1 cellular context compared by ENCODE assay signal in the genomic region with DNA sequence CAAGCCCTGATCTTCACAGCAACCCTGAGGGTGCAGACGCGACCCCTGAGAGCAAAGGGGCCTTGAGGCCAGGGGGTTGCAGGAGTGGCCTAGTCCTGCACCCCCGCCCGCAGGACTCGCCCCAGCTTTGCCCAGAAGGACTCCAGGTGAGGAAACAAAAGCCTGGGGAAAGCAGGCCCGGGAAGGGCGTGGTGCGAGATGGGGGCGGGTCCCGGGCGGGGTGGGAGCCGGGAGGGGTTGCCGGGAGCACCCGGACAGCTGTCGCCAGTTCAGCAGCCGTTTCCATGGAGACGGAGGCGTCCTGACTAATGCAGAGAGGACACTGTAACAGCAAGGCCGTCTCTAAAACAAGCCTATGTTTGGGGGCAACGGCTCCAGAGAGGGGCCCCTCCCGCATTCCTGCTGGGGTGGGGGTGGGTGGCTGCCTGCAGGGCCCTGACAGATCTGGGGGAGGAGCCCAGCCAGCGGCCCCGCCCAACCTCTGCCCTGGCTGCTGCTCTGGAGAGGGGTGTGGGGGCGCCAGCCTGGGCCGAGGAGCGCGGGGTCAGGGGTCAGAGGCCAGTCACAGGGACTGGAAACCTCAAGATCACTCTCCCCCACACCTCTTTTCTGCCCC.
TF ChIP-seq lines count a peak whose summit lies in the region.

No MANE protein-coding gene starts in this region.

TF ChIP-seq in K562, 482 proteins besides CTCF, POLR2A, EP300 and RAD21 (continued from another document and continues in another):
- TF ChIP-seq, protein P1, sequence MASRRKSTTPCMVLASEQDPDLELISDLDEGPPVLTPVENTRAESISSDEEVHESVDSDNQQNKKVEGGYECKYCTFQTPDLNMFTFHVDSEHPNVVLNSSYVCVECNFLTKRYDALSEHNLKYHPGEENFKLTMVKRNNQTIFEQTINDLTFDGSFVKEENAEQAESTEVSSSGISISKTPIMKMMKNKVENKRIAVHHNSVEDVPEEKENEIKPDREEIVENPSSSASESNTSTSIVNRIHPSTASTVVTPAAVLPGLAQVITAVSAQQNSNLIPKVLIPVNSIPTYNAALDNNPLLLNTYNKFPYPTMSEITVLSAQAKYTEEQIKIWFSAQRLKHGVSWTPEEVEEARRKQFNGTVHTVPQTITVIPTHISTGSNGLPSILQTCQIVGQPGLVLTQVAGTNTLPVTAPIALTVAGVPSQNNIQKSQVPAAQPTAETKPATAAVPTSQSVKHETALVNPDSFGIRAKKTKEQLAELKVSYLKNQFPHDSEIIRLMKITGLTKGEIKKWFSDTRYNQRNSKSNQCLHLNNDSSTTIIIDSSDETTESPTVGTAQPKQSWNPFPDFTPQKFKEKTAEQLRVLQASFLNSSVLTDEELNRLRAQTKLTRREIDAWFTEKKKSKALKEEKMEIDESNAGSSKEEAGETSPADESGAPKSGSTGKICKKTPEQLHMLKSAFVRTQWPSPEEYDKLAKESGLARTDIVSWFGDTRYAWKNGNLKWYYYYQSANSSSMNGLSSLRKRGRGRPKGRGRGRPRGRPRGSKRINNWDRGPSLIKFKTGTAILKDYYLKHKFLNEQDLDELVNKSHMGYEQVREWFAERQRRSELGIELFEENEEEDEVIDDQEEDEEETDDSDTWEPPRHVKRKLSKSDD (conservative IDR thresholded peaks at IDR 0.05; ENCODE audit: low read length) = no peak
- no peak for TF ChIP-seq ZNF134 (CRISPR knock-in tag; conservative IDR thresholded peaks at IDR 0.05)
- TF ChIP-seq HCFC1 (IDR thresholded peaks at IDR 0.05; ENCODE audit: low read depth, low read length) = no peak
- TF ChIP-seq, protein P2, sequence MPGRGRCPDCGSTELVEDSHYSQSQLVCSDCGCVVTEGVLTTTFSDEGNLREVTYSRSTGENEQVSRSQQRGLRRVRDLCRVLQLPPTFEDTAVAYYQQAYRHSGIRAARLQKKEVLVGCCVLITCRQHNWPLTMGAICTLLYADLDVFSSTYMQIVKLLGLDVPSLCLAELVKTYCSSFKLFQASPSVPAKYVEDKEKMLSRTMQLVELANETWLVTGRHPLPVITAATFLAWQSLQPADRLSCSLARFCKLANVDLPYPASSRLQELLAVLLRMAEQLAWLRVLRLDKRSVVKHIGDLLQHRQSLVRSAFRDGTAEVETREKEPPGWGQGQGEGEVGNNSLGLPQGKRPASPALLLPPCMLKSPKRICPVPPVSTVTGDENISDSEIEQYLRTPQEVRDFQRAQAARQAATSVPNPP (IDR thresholded peaks at IDR 0.05; ENCODE audit: borderline replicate concordance, insufficient read depth, insufficient read length) = no peak
- TF ChIP-seq GTF2F1 (IDR thresholded peaks at IDR 0.05; ENCODE audit: low read depth, low read length) = no peak
- TF ChIP-seq ZNF431 (CRISPR knock-in tag; IDR thresholded peaks at IDR 0.05) = no peak
- 0 out of 4 replicates have a peak, but pooled peaks of 1 of the 2 experiments have one; percentile 25 for TF ChIP-seq RCOR1 (IDR thresholded peaks at IDR 0.05; ENCODE audit: borderline replicate concordance in 1 of 2, low read depth in 2 of 2, low read length in 2 of 2)
- TF ChIP-seq, protein P3, sequence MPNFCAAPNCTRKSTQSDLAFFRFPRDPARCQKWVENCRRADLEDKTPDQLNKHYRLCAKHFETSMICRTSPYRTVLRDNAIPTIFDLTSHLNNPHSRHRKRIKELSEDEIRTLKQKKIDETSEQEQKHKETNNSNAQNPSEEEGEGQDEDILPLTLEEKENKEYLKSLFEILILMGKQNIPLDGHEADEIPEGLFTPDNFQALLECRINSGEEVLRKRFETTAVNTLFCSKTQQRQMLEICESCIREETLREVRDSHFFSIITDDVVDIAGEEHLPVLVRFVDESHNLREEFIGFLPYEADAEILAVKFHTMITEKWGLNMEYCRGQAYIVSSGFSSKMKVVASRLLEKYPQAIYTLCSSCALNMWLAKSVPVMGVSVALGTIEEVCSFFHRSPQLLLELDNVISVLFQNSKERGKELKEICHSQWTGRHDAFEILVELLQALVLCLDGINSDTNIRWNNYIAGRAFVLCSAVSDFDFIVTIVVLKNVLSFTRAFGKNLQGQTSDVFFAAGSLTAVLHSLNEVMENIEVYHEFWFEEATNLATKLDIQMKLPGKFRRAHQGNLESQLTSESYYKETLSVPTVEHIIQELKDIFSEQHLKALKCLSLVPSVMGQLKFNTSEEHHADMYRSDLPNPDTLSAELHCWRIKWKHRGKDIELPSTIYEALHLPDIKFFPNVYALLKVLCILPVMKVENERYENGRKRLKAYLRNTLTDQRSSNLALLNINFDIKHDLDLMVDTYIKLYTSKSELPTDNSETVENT (CRISPR knock-in tag; IDR thresholded peaks at IDR 0.05) = no peak
- no peak for TF ChIP-seq HMGN3 (IDR thresholded peaks at IDR 0.05; ENCODE audit: borderline replicate concordance, extremely low read depth, insufficient read length, low read depth, low read length)
- TF ChIP-seq, protein P4, sequence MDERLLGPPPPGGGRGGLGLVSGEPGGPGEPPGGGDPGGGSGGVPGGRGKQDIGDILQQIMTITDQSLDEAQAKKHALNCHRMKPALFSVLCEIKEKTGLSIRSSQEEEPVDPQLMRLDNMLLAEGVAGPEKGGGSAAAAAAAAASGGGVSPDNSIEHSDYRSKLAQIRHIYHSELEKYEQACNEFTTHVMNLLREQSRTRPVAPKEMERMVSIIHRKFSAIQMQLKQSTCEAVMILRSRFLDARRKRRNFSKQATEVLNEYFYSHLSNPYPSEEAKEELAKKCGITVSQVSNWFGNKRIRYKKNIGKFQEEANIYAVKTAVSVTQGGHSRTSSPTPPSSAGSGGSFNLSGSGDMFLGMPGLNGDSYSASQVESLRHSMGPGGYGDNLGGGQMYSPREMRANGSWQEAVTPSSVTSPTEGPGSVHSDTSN (CRISPR knock-in tag; IDR thresholded peaks at IDR 0.05; ENCODE audit: low read depth) = no peak
- TF ChIP-seq, protein P4 (tag; conservative IDR thresholded peaks at IDR 0.05; ENCODE audit: low read depth) = no peak
- TF ChIP-seq KHSRP (IDR thresholded peaks at IDR 0.05) = no peak
- 0 out of 2 replicates have a peak, but pooled peaks have one; percentile 31 for TF ChIP-seq LEF1 (IDR thresholded peaks at IDR 0.05)
- peak; percentile 19; the same call in 1 of the 2 replicates for TF ChIP-seq CBFA2T3 (IDR thresholded peaks at IDR 0.05)
- TF ChIP-seq ZFP36 (IDR thresholded peaks at IDR 0.05; ENCODE audit: low read depth, low read length, partially characterized antibody) = no peak
- no peak for TF ChIP-seq ZSCAN32 (CRISPR knock-in tag; IDR thresholded peaks at IDR 0.05)
- TF ChIP-seq FOXK2 (conservative IDR thresholded peaks at IDR 0.05 in 1 of 2, IDR thresholded peaks at IDR 0.05 in 1 of 2; ENCODE audit: low read depth in 2 of 2) = no peak
- TF ChIP-seq, protein P5, sequence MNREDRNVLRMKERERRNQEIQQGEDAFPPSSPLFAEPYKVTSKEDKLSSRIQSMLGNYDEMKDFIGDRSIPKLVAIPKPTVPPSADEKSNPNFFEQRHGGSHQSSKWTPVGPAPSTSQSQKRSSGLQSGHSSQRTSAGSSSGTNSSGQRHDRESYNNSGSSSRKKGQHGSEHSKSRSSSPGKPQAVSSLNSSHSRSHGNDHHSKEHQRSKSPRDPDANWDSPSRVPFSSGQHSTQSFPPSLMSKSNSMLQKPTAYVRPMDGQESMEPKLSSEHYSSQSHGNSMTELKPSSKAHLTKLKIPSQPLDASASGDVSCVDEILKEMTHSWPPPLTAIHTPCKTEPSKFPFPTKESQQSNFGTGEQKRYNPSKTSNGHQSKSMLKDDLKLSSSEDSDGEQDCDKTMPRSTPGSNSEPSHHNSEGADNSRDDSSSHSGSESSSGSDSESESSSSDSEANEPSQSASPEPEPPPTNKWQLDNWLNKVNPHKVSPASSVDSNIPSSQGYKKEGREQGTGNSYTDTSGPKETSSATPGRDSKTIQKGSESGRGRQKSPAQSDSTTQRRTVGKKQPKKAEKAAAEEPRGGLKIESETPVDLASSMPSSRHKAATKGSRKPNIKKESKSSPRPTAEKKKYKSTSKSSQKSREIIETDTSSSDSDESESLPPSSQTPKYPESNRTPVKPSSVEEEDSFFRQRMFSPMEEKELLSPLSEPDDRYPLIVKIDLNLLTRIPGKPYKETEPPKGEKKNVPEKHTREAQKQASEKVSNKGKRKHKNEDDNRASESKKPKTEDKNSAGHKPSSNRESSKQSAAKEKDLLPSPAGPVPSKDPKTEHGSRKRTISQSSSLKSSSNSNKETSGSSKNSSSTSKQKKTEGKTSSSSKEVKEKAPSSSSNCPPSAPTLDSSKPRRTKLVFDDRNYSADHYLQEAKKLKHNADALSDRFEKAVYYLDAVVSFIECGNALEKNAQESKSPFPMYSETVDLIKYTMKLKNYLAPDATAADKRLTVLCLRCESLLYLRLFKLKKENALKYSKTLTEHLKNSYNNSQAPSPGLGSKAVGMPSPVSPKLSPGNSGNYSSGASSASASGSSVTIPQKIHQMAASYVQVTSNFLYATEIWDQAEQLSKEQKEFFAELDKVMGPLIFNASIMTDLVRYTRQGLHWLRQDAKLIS (CRISPR knock-in tag; IDR thresholded peaks at IDR 0.05) = no peak
- no peak for TF ChIP-seq CEBPB (tag; IDR thresholded peaks at IDR 0.05)
- no peak for TF ChIP-seq ZC3H11A (IDR thresholded peaks at IDR 0.05; ENCODE audit: low read depth, low read length)
- peak; percentile 94 to 95 for TF ChIP-seq SIN3A (IDR thresholded peaks at IDR 0.05; ENCODE audit: borderline replicate concordance in 2 of 2, control insufficient read depth in 1 of 2, low read depth in 2 of 2, low read length in 2 of 2)
- TF ChIP-seq, protein P6, sequence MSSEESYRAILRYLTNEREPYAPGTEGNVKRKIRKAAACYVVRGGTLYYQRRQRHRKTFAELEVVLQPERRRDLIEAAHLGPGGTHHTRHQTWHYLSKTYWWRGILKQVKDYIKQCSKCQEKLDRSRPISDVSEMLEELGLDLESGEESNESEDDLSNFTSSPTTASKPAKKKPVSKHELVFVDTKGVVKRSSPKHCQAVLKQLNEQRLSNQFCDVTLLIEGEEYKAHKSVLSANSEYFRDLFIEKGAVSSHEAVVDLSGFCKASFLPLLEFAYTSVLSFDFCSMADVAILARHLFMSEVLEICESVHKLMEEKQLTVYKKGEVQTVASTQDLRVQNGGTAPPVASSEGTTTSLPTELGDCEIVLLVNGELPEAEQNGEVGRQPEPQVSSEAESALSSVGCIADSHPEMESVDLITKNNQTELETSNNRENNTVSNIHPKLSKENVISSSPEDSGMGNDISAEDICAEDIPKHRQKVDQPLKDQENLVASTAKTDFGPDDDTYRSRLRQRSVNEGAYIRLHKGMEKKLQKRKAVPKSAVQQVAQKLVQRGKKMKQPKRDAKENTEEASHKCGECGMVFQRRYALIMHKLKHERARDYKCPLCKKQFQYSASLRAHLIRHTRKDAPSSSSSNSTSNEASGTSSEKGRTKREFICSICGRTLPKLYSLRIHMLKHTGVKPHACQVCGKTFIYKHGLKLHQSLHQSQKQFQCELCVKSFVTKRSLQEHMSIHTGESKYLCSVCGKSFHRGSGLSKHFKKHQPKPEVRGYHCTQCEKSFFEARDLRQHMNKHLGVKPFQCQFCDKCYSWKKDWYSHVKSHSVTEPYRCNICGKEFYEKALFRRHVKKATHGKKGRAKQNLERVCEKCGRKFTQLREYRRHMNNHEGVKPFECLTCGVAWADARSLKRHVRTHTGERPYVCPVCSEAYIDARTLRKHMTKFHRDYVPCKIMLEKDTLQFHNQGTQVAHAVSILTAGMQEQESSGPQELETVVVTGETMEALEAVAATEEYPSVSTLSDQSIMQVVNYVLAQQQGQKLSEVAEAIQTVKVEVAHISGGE (CRISPR knock-in tag; IDR thresholded peaks at IDR 0.05) = peak in 1 of 3 experiments; percentile 60; a peak in 1 of 6 replicates
- 0 out of 4 replicates have a peak, but pooled peaks of 1 of the 2 experiments have one; percentile 11 for TF ChIP-seq TEAD1 (CRISPR knock-in tag; IDR thresholded peaks at IDR 0.05)
- TF ChIP-seq CREB1 (IDR thresholded peaks at IDR 0.05) = 0 out of 2 replicates have a peak, but pooled peaks have one; percentile 13
- TF ChIP-seq CREB1 (CRISPR knock-in tag; IDR thresholded peaks at IDR 0.05) = no peak
- 0 out of 2 replicates have a peak, but pooled peaks have one; percentile 15 for TF ChIP-seq CREM (IDR thresholded peaks at IDR 0.05; ENCODE audit: low read depth)
- TF ChIP-seq, protein P7, sequence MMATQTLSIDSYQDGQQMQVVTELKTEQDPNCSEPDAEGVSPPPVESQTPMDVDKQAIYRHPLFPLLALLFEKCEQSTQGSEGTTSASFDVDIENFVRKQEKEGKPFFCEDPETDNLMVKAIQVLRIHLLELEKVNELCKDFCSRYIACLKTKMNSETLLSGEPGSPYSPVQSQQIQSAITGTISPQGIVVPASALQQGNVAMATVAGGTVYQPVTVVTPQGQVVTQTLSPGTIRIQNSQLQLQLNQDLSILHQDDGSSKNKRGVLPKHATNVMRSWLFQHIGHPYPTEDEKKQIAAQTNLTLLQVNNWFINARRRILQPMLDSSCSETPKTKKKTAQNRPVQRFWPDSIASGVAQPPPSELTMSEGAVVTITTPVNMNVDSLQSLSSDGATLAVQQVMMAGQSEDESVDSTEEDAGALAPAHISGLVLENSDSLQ (IDR thresholded peaks at IDR 0.05) = peak; percentile 30; the same call in 1 of the 2 replicates
- TF ChIP-seq MXI1 (IDR thresholded peaks at IDR 0.05; ENCODE audit: low read depth, low read length) = peak; percentile 77
- no peak for TF ChIP-seq MAFF (IDR thresholded peaks at IDR 0.05; ENCODE audit: low read length)
- no peak for TF ChIP-seq NCOA6 (IDR thresholded peaks at IDR 0.05)
- peak; percentile 46; the same call in 1 of the 2 replicates for TF ChIP-seq TEAD4 (IDR thresholded peaks at IDR 0.05; ENCODE audit: low read length)
- TF ChIP-seq TEAD4 (CRISPR knock-in tag; IDR thresholded peaks at IDR 0.05; ENCODE audit: borderline replicate concordance) = no peak
- TF ChIP-seq C11orf30 (IDR thresholded peaks at IDR 0.05; ENCODE audit: low read depth) = no peak
- no peak for TF ChIP-seq ZNF347 (CRISPR knock-in tag; IDR thresholded peaks at IDR 0.05; ENCODE audit: low read depth)
- TF ChIP-seq, protein P8, sequence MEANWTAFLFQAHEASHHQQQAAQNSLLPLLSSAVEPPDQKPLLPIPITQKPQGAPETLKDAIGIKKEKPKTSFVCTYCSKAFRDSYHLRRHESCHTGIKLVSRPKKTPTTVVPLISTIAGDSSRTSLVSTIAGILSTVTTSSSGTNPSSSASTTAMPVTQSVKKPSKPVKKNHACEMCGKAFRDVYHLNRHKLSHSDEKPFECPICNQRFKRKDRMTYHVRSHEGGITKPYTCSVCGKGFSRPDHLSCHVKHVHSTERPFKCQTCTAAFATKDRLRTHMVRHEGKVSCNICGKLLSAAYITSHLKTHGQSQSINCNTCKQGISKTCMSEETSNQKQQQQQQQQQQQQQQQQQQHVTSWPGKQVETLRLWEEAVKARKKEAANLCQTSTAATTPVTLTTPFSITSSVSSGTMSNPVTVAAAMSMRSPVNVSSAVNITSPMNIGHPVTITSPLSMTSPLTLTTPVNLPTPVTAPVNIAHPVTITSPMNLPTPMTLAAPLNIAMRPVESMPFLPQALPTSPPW (CRISPR knock-in tag; IDR thresholded peaks at IDR 0.05) = peak; percentile 77
- peak; percentile 19; the same call in 1 of the 2 replicates for TF ChIP-seq L3MBTL2 (IDR thresholded peaks at IDR 0.05)
- peak; percentile 30 for TF ChIP-seq CHD2 (IDR thresholded peaks at IDR 0.05; ENCODE audit: low read depth, low read length)
- TF ChIP-seq RFX1 (IDR thresholded peaks at IDR 0.05) = peak; percentile 97
